8 cellular contexts compared by ENCODE assay signal in genomic region chr10:119078422-119079179, GRCh38. TPM values are rescaled to one million over a fixed set of nuclear protein-coding genes. Genes with fewer than 3 reads are reported as not detected.
DNase-seq lines count a peak whose midpoint lies in the region; ATAC-seq and TF ChIP-seq lines count a peak whose summit lies in the region.

No MANE protein-coding gene starts in this region.

- H3K9ac ChIP-seq in BLaER1 (peak overlapping the region; percentile 100), colonic mucosa (ENCODE audit: low read depth in 2 of 2, low read length in 2 of 2) (peak overlapping the region; percentile 99 to 100)

- H3K4me1 ChIP-seq in BLaER1, result peaks cover 41% of the 10 kb centered on the region
- no peaks in the 10 kb centered on the region for H3K4me1 ChIP-seq in colonic mucosa

- H3K27ac Mint-ChIP-seq in natural killer cell treated with Interleukin-12 subunit alpha and Interleukin-12 subunit beta and Interleukin-15 and Interleukin-18, amount 100 ng/mL, for 72 hours, result peak overlapping the region; percentile 95 to 98

- H3K27me3 Mint-ChIP-seq in natural killer cell treated with Interleukin-12 subunit alpha and Interleukin-12 subunit beta and Interleukin-15 and Interleukin-18, amount 100 ng/mL, for 72 hours, result no peaks in the 10 kb centered on the region

- peaks cover 33% of the 10 kb centered on the region; the same call in 1 of the 2 replicates for H3K36me3 ChIP-seq in BLaER1
- H3K36me3 ChIP-seq in KOPT-K1 (ENCODE audit: insufficient read depth, low read length), result peaks cover 47% of the 10 kb centered on the region
- H3K36me3 ChIP-seq in colonic mucosa, result no peaks in the 10 kb centered on the region

- peak overlapping the region; percentile 91 for H3K4me3 Mint-ChIP-seq in natural killer cell treated with Interleukin-12 subunit alpha and Interleukin-12 subunit beta and Interleukin-15 and Interleukin-18, amount 100 ng/mL, for 72 hours

- H3K4me3 ChIP-seq in BLaER1 (peak overlapping the region; percentile 96), colonic mucosa (peak overlapping the region; percentile 93)

- peaks cover 16% of the 10 kb centered on the region for H3K36me3 Mint-ChIP-seq in natural killer cell treated with Interleukin-12 subunit alpha and Interleukin-12 subunit beta and Interleukin-15 and Interleukin-18, amount 100 ng/mL, for 72 hours

- TF ChIP-seq CTCF in colonic mucosa (IDR thresholded peaks at IDR 0.05), result no peak

- intact Hi-C loops in colonic mucosa (cut with DNase I), result no loop called here

- no peaks in the 10 kb centered on the region for H3K9me3 Mint-ChIP-seq in natural killer cell treated with Interleukin-12 subunit alpha and Interleukin-12 subunit beta and Interleukin-15 and Interleukin-18, amount 100 ng/mL, for 72 hours

- H3K27me3 ChIP-seq in BLaER1 (no peaks in the 10 kb centered on the region), colonic mucosa (no peaks in the 10 kb centered on the region)

- H3K4me1 Mint-ChIP-seq in natural killer cell treated with Interleukin-12 subunit alpha and Interleukin-12 subunit beta and Interleukin-15 and Interleukin-18, amount 100 ng/mL, for 72 hours (ENCODE audit: low read depth in 2 of 2), result peaks cover 24 to 38% of the 10 kb centered on the region in 2 donors

- H3K27ac ChIP-seq in BLaER1 (no peak overlapping the region), KOPT-K1 (ENCODE audit: low read depth, low read length, poor library complexity, severe bottlenecking) (peak overlapping the region; percentile 97), colonic mucosa (no peak overlapping the region)

- peaks cover 69% of the 10 kb centered on the region for H4K20me1 ChIP-seq in BLaER1

- DNase-seq in colonic mucosa (no peak), COLO829 (ENCODE audit: low spot score) (no peak), DMS79 (lab: John Stamatoyannopoulos, UW) (no peak), OCI-M2 (lab: John Stamatoyannopoulos, UW; ENCODE audit: unreplicated experiment) (no peak)
- no peak for DNase-seq in natural killer cell treated with Interleukin-12 subunit alpha and Interleukin-12 subunit beta and Interleukin-15 and Interleukin-18, amount 100 ng/mL, for 72 hours (ENCODE audit: low spot score)

- peak overlapping the region; percentile 85 for H3K4me2 ChIP-seq in BLaER1

- no peak for ATAC-seq in natural killer cell treated with Interleukin-12 subunit alpha and Interleukin-12 subunit beta and Interleukin-15 and Interleukin-18, amount 100 ng/mL, for 72 hours
- no peak for ATAC-seq in GM19463 (IDR thresholded peaks at IDR 0.05; ENCODE audit: unreplicated experiment)

- no peaks in the 10 kb centered on the region for H3K9me3 ChIP-seq in BLaER1
- no peaks in the 10 kb centered on the region for H3K9me3 ChIP-seq in KOPT-K1 (ENCODE audit: insufficient read depth, low read length, poor library complexity, severe bottlenecking)
- H3K9me3 ChIP-seq in colonic mucosa, result no peaks in the 10 kb centered on the region

RNA-seq across cellular contexts. Expression of gene EIF3A, which starts 2.0 kb away (rescaled TPM):
- total RNA-seq in colonic mucosa, result 100 to 1,000 TPM; 124 to 127 TPM
- total RNA-seq in natural killer cell treated with Interleukin-12 subunit alpha and Interleukin-12 subunit beta and Interleukin-15 and Interleukin-18, amount 100 ng/mL, for 72 hours, result 100 to 1,000 TPM; 146 to 214 TPM

RNA-seq across cellular contexts. Expression of gene DENND10, which starts 25.3 kb away (rescaled TPM):
- 10 to 100 TPM; 23.3 to 42.7 TPM for total RNA-seq in colonic mucosa
- total RNA-seq in natural killer cell treated with Interleukin-12 subunit alpha and Interleukin-12 subunit beta and Interleukin-15 and Interleukin-18, amount 100 ng/mL, for 72 hours, result 10 to 100 TPM; 46.2 to 57.7 TPM

RNA-seq across cellular contexts. Expression of gene NANOS1, which starts 49.1 kb away (rescaled TPM):
- total RNA-seq in colonic mucosa, result under 1 TPM; 0.30 to 0.74 TPM
- 1 to 10 TPM in 1 of 2 donors, under 1 TPM in 1; 0.56 to 1.8 TPM for total RNA-seq in natural killer cell treated with Interleukin-12 subunit alpha and Interleukin-12 subunit beta and Interleukin-15 and Interleukin-18, amount 100 ng/mL, for 72 hours
